ENCODE assay signal across 32 cellular contexts in the genomic region with DNA sequence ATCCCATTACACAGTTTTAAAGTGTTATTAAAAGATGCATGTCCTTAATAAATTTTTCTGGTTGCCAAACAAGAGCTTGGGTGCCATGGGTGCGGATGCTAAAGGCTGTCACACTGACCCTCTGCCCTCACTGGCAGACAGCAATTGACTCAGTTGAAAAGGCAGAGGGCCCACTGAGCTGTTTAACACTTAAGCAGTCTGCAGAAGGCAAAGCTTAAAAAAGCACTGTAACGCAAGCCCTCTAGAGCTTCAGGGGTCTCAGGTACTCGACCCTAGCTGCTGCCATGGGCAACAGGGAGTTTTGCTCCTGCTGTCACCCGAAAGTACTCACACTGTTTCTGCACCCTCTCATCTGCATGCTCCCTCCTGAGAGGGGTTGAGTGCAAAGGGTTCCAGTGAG.
"Had no signal": no experiment of that assay in that cellular context is flagged by ENCODE, and none has a peak within 500 bp of the region (broad histone marks: within the 10 kb centered on the region; RNA-seq: fewer than 3 reads in every experiment).

No MANE protein-coding gene starts in this region.

- H3K4me3 ChIP-seq: SJSA1 had no signal

- H3K36me3 Mint-ChIP-seq: activated naive CD8-positive, alpha-beta T cell treated with anti-CD3 and anti-CD28 coated beads for 36 hours had no signal

- H3K9me3 ChIP-seq: SJSA1, SK-N-SH had no signal

- H3K27ac Mint-ChIP-seq: activated CD4-positive, alpha-beta memory T cell treated with anti-CD3 and anti-CD28 coated beads, Interleukin-2, amount 10 ng/mL, durations not matched to agents 7 days and 5 days; activated naive CD8-positive, alpha-beta T cell treated with anti-CD3 and anti-CD28 coated beads for 36 hours; activated T-cell treated with anti-CD3 and anti-CD28 coated beads, Interleukin-2, amount 50 U/mL, for 72 hours; activated T-helper 17 cell treated with anti-CD3 and anti-CD28 coated beads, Interleukin-2, amount 50 U/mL, for 72 hours; T-helper 1 cell treated with Interleukin-12 subunit alpha and Interleukin-12 subunit beta and Interleukin-4 antibody, amounts not matched to agents 30 μg/mL and 1 μg/mL, for 36 hours; T-helper 2 cell treated with Interferon-gamma antibody and Interleukin-4, amounts not matched to agents 5 μg/mL and 100 μg/mL, for 36 hours had no signal

- H3K36me3 ChIP-seq: brain microvascular endothelial cell, SJSA1 had no signal

- H3K4me1 Mint-ChIP-seq: activated CD4-positive, alpha-beta memory T cell treated with anti-CD3 and anti-CD28 coated beads, Interleukin-2, amount 10 ng/mL, durations not matched to agents 7 days and 5 days; activated naive CD8-positive, alpha-beta T cell treated with anti-CD3 and anti-CD28 coated beads for 36 hours; activated T-helper 17 cell treated with anti-CD3 and anti-CD28 coated beads, Interleukin-2, amount 50 U/mL, for 72 hours; central memory CD8-positive, alpha-beta T cell had no signal

- H3K9ac ChIP-seq: KMS-11, SK-N-SH had no signal

- H3K4me2 ChIP-seq: KMS-11, SK-N-SH had no signal

- H3K9me3 Mint-ChIP-seq: activated naive CD8-positive, alpha-beta T cell treated with anti-CD3 and anti-CD28 coated beads for 36 hours had no signal

- H3K27ac ChIP-seq: brain microvascular endothelial cell, KMS-11, SJSA1, VCaP had no signal

- H3K27me3 Mint-ChIP-seq: activated CD4-positive, alpha-beta memory T cell treated with anti-CD3 and anti-CD28 coated beads, Interleukin-2, amount 10 ng/mL, durations not matched to agents 7 days and 5 days; activated naive CD8-positive, alpha-beta T cell treated with anti-CD3 and anti-CD28 coated beads for 36 hours; activated T-helper 17 cell treated with anti-CD3 and anti-CD28 coated beads, Interleukin-2, amount 50 U/mL, for 72 hours; central memory CD8-positive, alpha-beta T cell had no signal

- ATAC-seq: activated T-cell treated with anti-CD3 and anti-CD28 coated beads, Interleukin-2, amount 50 U/mL, for 72 hours; activated T-helper 17 cell treated with anti-CD3 and anti-CD28 coated beads, Interleukin-2, amount 50 U/mL, for 72 hours; Panc1 had no signal

- DNase-seq: activated CD4-positive, alpha-beta memory T cell treated with anti-CD3 and anti-CD28 coated beads, Interleukin-2, amount 10 ng/mL, durations not matched to agents 7 days and 5 days; activated CD4-positive, alpha-beta T cell treated with anti-CD3 and anti-CD28 coated beads for 1 hour; activated CD4-positive, alpha-beta T cell treated with anti-CD3 and anti-CD28 coated beads for 48 hours; activated CD4-positive, CD25-positive, alpha-beta regulatory T cell; activated effector memory CD4-positive, alpha-beta T cell treated with anti-CD3 and anti-CD28 coated beads, Interleukin-2, amount 50 U/mL, for 16 hours; activated naive CD4-positive, alpha-beta T cell; activated naive CD4-positive, alpha-beta T cell treated with anti-CD3 and anti-CD28 coated beads, Interleukin-2, amount 50 U/mL, for 16 hours; activated naive CD8-positive, alpha-beta T cell treated with anti-CD3 and anti-CD28 coated beads for 36 hours; activated T-cell treated with anti-CD3 and anti-CD28 coated beads, Interleukin-2, amount 50 U/mL, for 1 hour; activated T-cell treated with anti-CD3 and anti-CD28 coated beads, Interleukin-2, amount 50 U/mL, for 72 hours; amniotic stem cell; aorta; brain microvascular endothelial cell; MM.1S; MV-4-11; NCI-H1105; NCI-H1417 treated with DMSO at 0.1 percent for 48 hours; NCI-H187 treated with DMSO at 0.1 percent for 48 hours; NCI-H2081 treated with DMSO at 0.1 percent for 48 hours; NCI-H2171; NCI-H446; NCI-H510A treated with DMSO at 0.1 percent for 48 hours; SHP77 treated with DMSO at 0.1 percent for 48 hours; SK-N-SH had no signal

- H3K27me3 ChIP-seq: brain microvascular endothelial cell, SJSA1 had no signal

- H3K4me1 ChIP-seq: SJSA1 had no signal

- H3K4me3 Mint-ChIP-seq: activated CD4-positive, alpha-beta memory T cell treated with anti-CD3 and anti-CD28 coated beads, Interleukin-2, amount 10 ng/mL, durations not matched to agents 7 days and 5 days; activated naive CD8-positive, alpha-beta T cell treated with anti-CD3 and anti-CD28 coated beads for 36 hours; activated T-cell treated with anti-CD3 and anti-CD28 coated beads, Interleukin-2, amount 50 U/mL, for 72 hours; activated T-helper 17 cell treated with anti-CD3 and anti-CD28 coated beads, Interleukin-2, amount 50 U/mL, for 72 hours; central memory CD8-positive, alpha-beta T cell; T-helper 1 cell treated with Interleukin-12 subunit alpha and Interleukin-12 subunit beta and Interleukin-4 antibody, amounts not matched to agents 30 μg/mL and 1 μg/mL, for 36 hours; T-helper 2 cell treated with Interferon-gamma antibody and Interleukin-4, amounts not matched to agents 5 μg/mL and 100 μg/mL, for 36 hours had no signal
